Comparison of ENCODE assay signal across 22 cellular contexts in genomic region chr16:70650216-70650615, GRCh38. TPM values are rescaled to one million over a fixed set of nuclear protein-coding genes. Genes with fewer than 3 reads are reported as not detected.
"Had no signal": no experiment of that assay in that cellular context is flagged by ENCODE, and none has a peak within 500 bp of the region (broad histone marks: within the 10 kb centered on the region; RNA-seq: fewer than 3 reads in every experiment).

No MANE protein-coding gene starts in this region.

- H3K9me3 ChIP-seq: esophagus muscularis mucosa, gastrocnemius medialis, heart right ventricle, mucosa of descending colon, pancreas, thoracic aorta, uterus had no signal

- H3K27ac ChIP-seq: epithelial cell of prostate, esophagus muscularis mucosa, gastrocnemius medialis, heart right ventricle, pancreas, thoracic aorta, uterus had no signal

- H3K4me1 ChIP-seq: pancreas, uterus had no signal

- H3K9me3 Mint-ChIP-seq: naive thymus-derived CD8-positive, alpha-beta T cell; stimulated activated memory B cell treated with anti-CD40 and anti-IgM and Interleukin-4, amounts not matched to agents 10 μg/mL and 1 μg/mL and 100 μg/mL, for 72 hours; stimulated activated naive CD8-positive, alpha-beta T cell treated with anti-CD3 and anti-CD28 coated beads, Interleukin-15, amount 100 ng/mL, for 72 hours; type B pancreatic cell had no signal

- H3K36me3 Mint-ChIP-seq: naive thymus-derived CD8-positive, alpha-beta T cell; stimulated activated memory B cell treated with anti-CD40 and anti-IgM and Interleukin-4, amounts not matched to agents 10 μg/mL and 1 μg/mL and 100 μg/mL, for 72 hours; type B pancreatic cell had no signal

- H3K27me3 ChIP-seq: esophagus muscularis mucosa, gastrocnemius medialis, heart right ventricle, pancreas, uterus had no signal

- H3K27ac Mint-ChIP-seq: naive thymus-derived CD8-positive, alpha-beta T cell; progenitor cell of endocrine pancreas; stimulated activated memory B cell treated with anti-CD40 and anti-IgM and Interleukin-4, amounts not matched to agents 10 μg/mL and 1 μg/mL and 100 μg/mL, for 72 hours; stimulated activated naive CD8-positive, alpha-beta T cell treated with anti-CD3 and anti-CD28 coated beads, Interleukin-15, amount 100 ng/mL, for 72 hours; type B pancreatic cell had no signal

- ATAC-seq: gastrocnemius medialis; heart right ventricle; mucosa of descending colon; naive thymus-derived CD8-positive, alpha-beta T cell; pancreas; right cardiac atrium; stimulated activated memory B cell treated with anti-CD40 and anti-IgM and Interleukin-4, amounts not matched to agents 10 μg/mL and 1 μg/mL and 100 μg/mL, for 72 hours; stimulated activated naive CD8-positive, alpha-beta T cell treated with anti-CD3 and anti-CD28 coated beads, Interleukin-15, amount 100 ng/mL, for 72 hours had no signal

- H3K4me3 Mint-ChIP-seq: naive thymus-derived CD8-positive, alpha-beta T cell; stimulated activated memory B cell treated with anti-CD40 and anti-IgM and Interleukin-4, amounts not matched to agents 10 μg/mL and 1 μg/mL and 100 μg/mL, for 72 hours; stimulated activated naive CD8-positive, alpha-beta T cell treated with anti-CD3 and anti-CD28 coated beads, Interleukin-15, amount 100 ng/mL, for 72 hours; type B pancreatic cell had no signal

- H3K36me3 ChIP-seq: esophagus muscularis mucosa, gastrocnemius medialis, heart right ventricle, pancreas, thoracic aorta, uterus had no signal

- DNase-seq: effector memory CD4-positive, alpha-beta T cell; gastrocnemius medialis; heart right ventricle; hypothalamus; kidney glomerular epithelial cell; mammary epithelial cell; mucosa of descending colon; naive thymus-derived CD8-positive, alpha-beta T cell; nucleus accumbens; pancreas; stimulated activated CD4-positive, alpha-beta T cell treated with anti-CD3 and anti-CD28 coated beads, Interleukin-15, amount 100 ng/mL, for 24 hours; stimulated activated CD4-positive, alpha-beta T cell treated with anti-CD3 and anti-CD28 coated beads, Interleukin-1b, Interleukin-23, amount 100 ng/mL, for 48 hours; stimulated activated CD4-positive, alpha-beta T cell treated with anti-CD3 and anti-CD28 coated beads, Interleukin-4, amount 100 ng/mL, for 24 hours; stimulated activated naive CD8-positive, alpha-beta T cell treated with anti-CD3 and anti-CD28 coated beads, Interleukin-15, amount 100 ng/mL, for 72 hours; uterus had no signal

- H3K27me3 Mint-ChIP-seq: stimulated activated naive CD8-positive, alpha-beta T cell treated with anti-CD3 and anti-CD28 coated beads, Interleukin-15, amount 100 ng/mL, for 72 hours had no signal

- H3K4me3 ChIP-seq: esophagus muscularis mucosa, gastrocnemius medialis, heart right ventricle, mucosa of descending colon, pancreas, thoracic aorta, uterus had no signal

RNA-seq across cellular contexts. Expression of gene IL34, which starts 3.9 kb away (rescaled TPM):
- total RNA-seq: progenitor cell of endocrine pancreas had no signal
- polyA plus RNA-seq: naive thymus-derived CD8-positive, alpha-beta T cell had no signal
